Comparison of ENCODE assay signal across 8 cellular contexts in genomic region chr6:16514249-16514648, GRCh38.
A peak's percentile ranks its signal among the peaks of the same experiment; 100 is the strongest.
DNase-seq lines count a peak whose midpoint lies in the region; ATAC-seq, FAIRE-seq and TF ChIP-seq lines count a peak whose summit lies in the region.

No MANE protein-coding gene starts in this region.

- peak; percentile 71 to 84 for TF ChIP-seq RAD21 in liver (IDR thresholded peaks at IDR 0.05)

- H3K9me3 ChIP-seq in RWPE2 (ENCODE audit: severe bottlenecking) (no peaks in the 10 kb centered on the region), liver (ENCODE audit: control insufficient read depth in 4 of 4, low read length in 3 of 4) (no peaks in the 10 kb centered on the region)

- FAIRE-seq in urothelium cell line (lab: Jason Lieb, UNC) = no peak

- in situ Hi-C loops in GM13976 (cut with MboI; ENCODE audit: low sequenced_read_pairs, unreplicated experiment) = loop anchor here (25.0 kb wide), 2 partner anchors 248 to 448 kb away; partner anchors contain the start of gene ATXN1

- WGBS in liver = 60% methylated on average over 8 of the region's 8 CpGs

- H3K27ac ChIP-seq in RWPE2 (ENCODE audit: poor library complexity, severe bottlenecking) = no peak overlapping the region
- peak overlapping the region; percentile 71 for H3K27ac ChIP-seq in caudate nucleus (ENCODE audit: low read depth, low read length)
- H3K27ac ChIP-seq in liver (ENCODE audit: low read depth in 1 of 2, low read length in 2 of 2) = no peak overlapping the region

- DNase-seq in AML-193 (lab: John Stamatoyannopoulos, UW) (peak; percentile 27 to 61), GM13976 (ENCODE audit: low spot score) (peak; percentile 46), RWPE2 (ENCODE audit: low spot score) (no peak), caudate nucleus (lab: John Stamatoyannopoulos, UW) (peak in 25 of 61 donors; percentile 8 to 79 (median 46)), urothelium cell line (ENCODE audit: low spot score) (peak; percentile 48), ecto neural progenitor cell (ENCODE audit: low spot score) (no peak)

- H3K4me1 ChIP-seq in RWPE2 (ENCODE audit: insufficient read depth, poor library complexity, severe bottlenecking) (no peaks in the 10 kb centered on the region), liver (ENCODE audit: control insufficient read depth in 4 of 4, insufficient read depth in 4 of 4, low read length in 3 of 4) (peaks cover 0 to 3% (median 0%) of the 10 kb centered on the region in 4 donors)

- no peaks in the 10 kb centered on the region for H3K27me3 ChIP-seq in RWPE2 (ENCODE audit: insufficient read depth, poor library complexity, severe bottlenecking)
- H3K27me3 ChIP-seq in liver (ENCODE audit: control insufficient read depth in 4 of 4, insufficient read depth in 4 of 4, low read length in 3 of 4) = no peaks in the 10 kb centered on the region

- H3K4me3 ChIP-seq in RWPE2 (ENCODE audit: severe bottlenecking) = no peak overlapping the region
- no peak overlapping the region for H3K4me3 ChIP-seq in liver (ENCODE audit: low read depth in 1 of 3, low read length in 3 of 3)

- no peak overlapping the region for H3K9ac ChIP-seq in liver (ENCODE audit: low read depth in 1 of 2, low read length in 2 of 2)

- ATAC-seq in RWPE2 (ENCODE audit: low read depth) (peak; percentile 36; the same call in 1 of the 3 replicates), HG02678 (IDR thresholded peaks at IDR 0.05; ENCODE audit: unreplicated experiment) (no peak)

- TF ChIP-seq CTCF in GM13976 (IDR thresholded peaks at IDR 0.05; ENCODE audit: borderline replicate concordance, control extremely low read depth, extremely low read depth, insufficient read depth, missing control alignments) (peak; percentile 26), RWPE2 (IDR thresholded peaks at IDR 0.05; ENCODE audit: poor library complexity, severe bottlenecking) (peak; percentile 45), liver (IDR thresholded peaks at IDR 0.05; ENCODE audit: low read depth, low read length, missing input control) (peak; percentile 36)

- H3K36me3 ChIP-seq in RWPE2 (ENCODE audit: low read depth) = no peaks in the 10 kb centered on the region
- peaks cover 0 to 2% (median under 1%) of the 10 kb centered on the region in 4 donors for H3K36me3 ChIP-seq in liver (ENCODE audit: control insufficient read depth in 4 of 4, insufficient read depth in 3 of 4, low read depth in 1 of 4, low read length in 3 of 4)

TF ChIP-seq in liver, 16 proteins besides CTCF, POLR2A, EP300 and RAD21:
- no peak for TF ChIP-seq SP1 (IDR thresholded peaks at IDR 0.05)
- TF ChIP-seq YY1 (IDR thresholded peaks at IDR 0.05) = no peak

Comparison
In these comparisons a context has a peak if more than half of its experiments do, and no peak if none do; other contexts are left out.
1. DNase-seq: peak in AML-193 (2 of 2), GM13976 (single experiment) and urothelium cell line (single experiment); none in RWPE2 (single experiment) and ecto neural progenitor cell (single experiment).
2. Peak in every context shown above with its lines, with median percentiles within 50 percentile points of each other: CTCF ChIP-seq.